ENCODE assay signal across 26 cellular contexts in the genomic region with DNA sequence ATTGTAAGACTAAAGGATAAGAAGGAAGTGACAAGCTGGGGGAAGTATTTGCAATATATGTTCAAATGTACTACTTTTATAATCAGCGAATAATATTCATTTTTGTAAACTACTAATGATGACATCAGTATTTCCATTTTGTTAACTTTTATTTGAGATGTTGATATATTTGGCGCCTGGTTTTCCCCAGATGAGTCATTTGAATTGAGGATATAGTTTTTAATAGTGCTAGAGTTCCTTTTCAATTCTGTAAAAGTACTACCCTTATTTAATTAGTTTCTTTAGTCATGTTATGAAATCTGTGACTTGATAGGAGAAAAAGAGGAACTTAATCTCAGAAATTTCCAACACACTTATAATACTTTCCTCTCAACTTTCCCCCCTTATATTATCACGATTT.
"Had no signal": no experiment of that assay in that cellular context is flagged by ENCODE, and none has a peak within 500 bp of the region (broad histone marks: within the 10 kb centered on the region; RNA-seq: fewer than 3 reads in every experiment).

No MANE protein-coding gene starts in this region.

- ATAC-seq: activated naive CD4-positive, alpha-beta T cell treated with anti-CD3 and anti-CD28 coated beads, Interleukin-2, amount 50 U/mL, for 72 hours; activated naive CD8-positive, alpha-beta T cell treated with anti-CD3 and anti-CD28 coated beads, Interleukin-2, amount 50 U/mL, for 24 hours; activated T-cell treated with anti-CD3 and anti-CD28 coated beads, Interleukin-2, amount 50 U/mL, for 4 hours; body of pancreas; T-helper 17 cell had no signal

- DNase-seq: activated B cell treated with CpG ODN at 0.5 μM for 24 hours; activated CD4-positive, alpha-beta T cell treated with anti-CD3 and anti-CD28 coated beads for 1 hour; activated CD4-positive, alpha-beta T cell treated with anti-CD3 and anti-CD28 coated beads, Interleukin-2, amount 10 ng/mL, durations not matched to agents 24 days and 14 days; activated CD4-positive, alpha-beta T cell treated with anti-CD3 and anti-CD28 coated beads, Interleukin-2, amount 50 U/mL, for 48 hours; activated effector memory CD4-positive, alpha-beta T cell treated with anti-CD3 and anti-CD28 coated beads, Interleukin-2, amount 50 U/mL, for 16 hours; activated naive CD4-positive, alpha-beta T cell treated with Interleukin-2 at 50 U/mL for 16 hours; activated naive CD8-positive, alpha-beta T cell treated with anti-CD3 and anti-CD28 coated beads, Interleukin-2, amount 50 U/mL, for 24 hours; activated T-cell treated with anti-CD3 and anti-CD28 coated beads, Interleukin-2, amount 50 U/mL, for 4 hours; amniotic stem cell; body of pancreas; central memory CD4-positive, alpha-beta T cell; MM.1S; NCI-H1092; NCI-H1694; NCI-H2029; NCI-H2107; NCI-H2171 treated with DMSO at 0.1 percent for 48 hours; NCI-H226; NCI-H510A; NCI-H526 treated with DMSO at 0.1 percent for 48 hours; NCI-H82; PC-9; SIG-M5; T-helper 17 cell; T-helper 9 cell had no signal
